In the genomic region with DNA sequence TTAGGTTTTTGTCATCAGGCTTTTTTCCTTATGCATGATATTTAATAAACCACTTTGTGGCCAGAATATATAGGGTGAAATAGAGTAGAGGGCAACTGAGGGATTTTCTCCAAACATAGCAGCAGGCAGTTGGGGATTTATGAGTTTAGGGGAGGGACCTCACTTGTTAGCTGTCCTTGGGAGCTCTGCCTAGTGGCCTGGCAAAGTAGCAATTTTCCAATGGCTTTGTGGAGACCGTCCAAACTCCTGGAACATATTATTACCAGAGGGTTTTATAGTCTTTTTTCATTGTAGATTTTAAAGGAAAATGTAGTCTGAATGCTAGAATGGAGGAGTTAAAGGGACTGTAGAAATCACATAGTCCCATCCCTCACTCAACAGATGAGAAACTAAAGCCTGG, we compare ENCODE assay signal across 17 cellular contexts. TPM values are rescaled to one million over a fixed set of nuclear protein-coding genes. Genes with fewer than 3 reads are reported as not detected.
DNase-seq lines count a peak whose midpoint lies in the region; ATAC-seq, FAIRE-seq and TF ChIP-seq lines count a peak whose summit lies in the region.
"Had no signal": no experiment of that assay in that cellular context is flagged by ENCODE, and none has a peak within 500 bp of the region (broad histone marks: within the 10 kb centered on the region; RNA-seq: fewer than 3 reads in every experiment).

No MANE protein-coding gene starts in this region.

- no peak for ATAC-seq in GM21367 (IDR thresholded peaks at IDR 0.05; ENCODE audit: unreplicated experiment)
- ATAC-seq in HG02970 (IDR thresholded peaks at IDR 0.05; ENCODE audit: low FRiP score, unreplicated experiment): no peak

- H3K4me3 ChIP-seq in muscle layer of colon (ENCODE audit: low read depth in 1 of 2, low read length in 2 of 2) (peak overlapping the region in 1 of 2 donors; percentile 8), tibial nerve (no peak overlapping the region), dorsolateral prefrontal cortex (no peak overlapping the region), small intestine (ENCODE audit: low read depth in 1 of 2, low read length in 2 of 2) (no peak overlapping the region)
- H3K4me3 ChIP-seq: lower lobe of right lung, skin epidermis had no signal

- H3K4me1 ChIP-seq in muscle layer of colon (ENCODE audit: insufficient read depth, low read length) (peaks cover 80% of the 10 kb centered on the region), tibial nerve (peaks cover 0 to 74% (median 22%) of the 10 kb centered on the region in 4 donors), small intestine (ENCODE audit: control insufficient read depth in 2 of 2, insufficient read depth in 1 of 2, low read depth in 1 of 2, low read length in 1 of 2) (no peaks in the 10 kb centered on the region)

- TF ChIP-seq POLR2A in tibial nerve (IDR thresholded peaks at IDR 0.05): no peak

- H3K9me3 ChIP-seq in muscle layer of colon (ENCODE audit: low read length) (no peaks in the 10 kb centered on the region), tibial nerve (no peaks in the 10 kb centered on the region), small intestine (ENCODE audit: control insufficient read depth, low read depth) (no peaks in the 10 kb centered on the region)
- H3K9me3 ChIP-seq: lower lobe of right lung had no signal

- TF ChIP-seq CTCF in tibial nerve (IDR thresholded peaks at IDR 0.05) (no peak), dorsolateral prefrontal cortex (IDR thresholded peaks at IDR 0.05 in 54 of 56, conservative IDR thresholded peaks at IDR 0.05 in 2 of 56; ENCODE audit: low read depth in 1 of 56, partially characterized antibody in 56 of 56) (no peak)

- peak; percentile 24 for DNase-seq in NCI-H2227 treated with DMSO at 0.1 percent for 48 hours (lab: John Stamatoyannopoulos, UW)
- DNase-seq in fibroblast of peridontal ligament (ENCODE audit: extremely low read depth): peak; percentile 90
- peak in 1 of 2 donors; percentile 80 for DNase-seq in tibial nerve (ENCODE audit: low spot score in 2 of 2)
- no peak for DNase-seq in dorsolateral prefrontal cortex
- DNase-seq in small intestine: no peak
- DNase-seq: activated CD4-positive, alpha-beta T cell treated with anti-CD3 and anti-CD28 coated beads, Interleukin-2, amount 50 U/mL, for 48 hours; amniotic stem cell; CD4-positive, CD25-positive, alpha-beta regulatory T cell; DND-41; lower lobe of right lung; NCI-H1105 treated with DMSO at 0.1 percent for 48 hours; NCI-H226; stimulated activated naive CD4-positive, alpha-beta T cell had no signal

- TF ChIP-seq EP300 in tibial nerve (IDR thresholded peaks at IDR 0.05): no peak

- WGBS in tibial nerve, 2 donors: 6 to 48% methylated on average over 1 of the region's 1 CpG
- WGBS in small intestine, 3 donors: 48 to 79% (median 63%) methylated on average over 1 of the region's 1 CpG

- intact Hi-C loops in dorsolateral prefrontal cortex (cut with DNase I): no loop called here

- no peak for FAIRE-seq in small intestine (lab: Jason Lieb, UNC)

- H3K27ac ChIP-seq in muscle layer of colon (ENCODE audit: low read depth, low read length) (peak overlapping the region; percentile 86), tibial nerve (peak overlapping the region in 3 of 4 donors; percentile 20 to 74 (median 52)), dorsolateral prefrontal cortex (peak overlapping the region in 3 of 59 donors; percentile 3 to 54 (median 17)), small intestine (ENCODE audit: low read depth in 1 of 2, low read length in 1 of 2) (no peak overlapping the region)
- H3K27ac ChIP-seq: lower lobe of right lung had no signal

- H3K36me3 ChIP-seq in muscle layer of colon (ENCODE audit: insufficient read depth, low read length) (peaks cover 36% of the 10 kb centered on the region), tibial nerve (peaks cover 0 to 36% (median 0%) of the 10 kb centered on the region in 3 donors), small intestine (ENCODE audit: control insufficient read depth in 2 of 2, insufficient read depth in 2 of 2, low read length in 2 of 2) (no peaks in the 10 kb centered on the region)

- no peak overlapping the region for H3K9ac ChIP-seq in muscle layer of colon (ENCODE audit: low read length)

- H3K27me3 ChIP-seq in muscle layer of colon (ENCODE audit: control insufficient read depth in 1 of 2, insufficient read depth in 2 of 2, low read length in 2 of 2) (no peaks in the 10 kb centered on the region), tibial nerve (no peaks in the 10 kb centered on the region), dorsolateral prefrontal cortex (no peaks in the 10 kb centered on the region), small intestine (ENCODE audit: control insufficient read depth in 2 of 2, insufficient read depth in 2 of 2, low read length in 2 of 2) (no peaks in the 10 kb centered on the region)

RNA-seq across cellular contexts. Expression of gene AMOTL1, which starts 32.2 kb away (rescaled TPM):
- total RNA-seq in tibial nerve (10 to 100 TPM; 46.5 to 58.0 (median 51.9) TPM), dorsolateral prefrontal cortex (10 to 100 TPM; 13.5 to 35.0 (median 20.8) TPM)
- 1 to 10 TPM in 1 of 3 donors, under 1 TPM in 2; 0.81 to 6.6 (median 0.89) TPM for polyA plus RNA-seq in small intestine

Comparison
In these comparisons a context has a peak if more than half of its experiments do, and no peak if none do; other contexts are left out.
1. DNase-seq: peak in NCI-H2227 treated with DMSO at 0.1 percent for 48 hours (single experiment) and fibroblast of peridontal ligament (single experiment); none in dorsolateral prefrontal cortex (0 of 10) and small intestine (single experiment).
2. H3K27ac ChIP-seq: peak in muscle layer of colon (single experiment) and tibial nerve (3 of 4); none in small intestine (0 of 2).